Comparison of ENCODE assay signal across 16 cellular contexts in genomic region chr1:100246738-100247137, GRCh38.
"Had no signal": no experiment of that assay in that cellular context is flagged by ENCODE, and none has a peak within 500 bp of the region (broad histone marks: within the 10 kb centered on the region; RNA-seq: fewer than 3 reads in every experiment).

No MANE protein-coding gene starts in this region.

- ATAC-seq: esophagus mucosa, sciatic nerve had no signal

- H3K27ac ChIP-seq: brain microvascular endothelial cell, prostate gland, WERI-Rb-1 had no signal

- H3K36me3 Mint-ChIP-seq: mesothelial cell of epicardium had no signal

- H3K36me3 ChIP-seq: brain microvascular endothelial cell, prostate gland, WERI-Rb-1 had no signal

- H3K27ac Mint-ChIP-seq: activated T-helper 1 cell treated with anti-CD3 and anti-CD28 coated beads, Interleukin-12 subunit alpha, Interleukin-12 subunit beta, Interleukin-2, Interleukin-4 antibody, amounts not matched to agents 30 ng/mL and 10 ng/mL and 1 ng/mL, durations not matched to agents 14 hours and 24 hours and 36 hours; dendritic cell treated with granulocyte-macrophage colony-stimulating factor and Interleukin-4, amounts not matched to agents 40 ng/mL and 50 ng/mL, for 4 days; mesothelial cell of epicardium had no signal

- H3K4me3 Mint-ChIP-seq: dendritic cell treated with granulocyte-macrophage colony-stimulating factor and Interleukin-4, amounts not matched to agents 40 ng/mL and 50 ng/mL, for 4 days; mesothelial cell of epicardium had no signal

- H3K9me3 Mint-ChIP-seq: activated T-helper 1 cell treated with anti-CD3 and anti-CD28 coated beads, Interleukin-12 subunit alpha, Interleukin-12 subunit beta, Interleukin-2, Interleukin-4 antibody, amounts not matched to agents 30 ng/mL and 10 ng/mL and 1 ng/mL, durations not matched to agents 14 hours and 24 hours and 36 hours; dendritic cell treated with granulocyte-macrophage colony-stimulating factor and Interleukin-4, amounts not matched to agents 40 ng/mL and 50 ng/mL, for 4 days; mesothelial cell of epicardium had no signal

- H3K27me3 ChIP-seq: brain microvascular endothelial cell had no signal

- H3K4me3 ChIP-seq: prostate gland had no signal

- H3K27me3 Mint-ChIP-seq: dendritic cell treated with granulocyte-macrophage colony-stimulating factor and Interleukin-4, amounts not matched to agents 40 ng/mL and 50 ng/mL, for 4 days had no signal

- H3K4me1 ChIP-seq: prostate gland had no signal

- DNase-seq: activated CD4-positive, alpha-beta T cell treated with anti-CD3 and anti-CD28 coated beads for 4 hours; activated naive CD4-positive, alpha-beta T cell treated with Interleukin-2 at 50 U/mL for 16 hours; amygdala; brain microvascular endothelial cell; cerebellar nuclear complex; occipital lobe; stimulated activated naive CD4-positive, alpha-beta T cell; SW 1271; T1000; WERI-Rb-1 had no signal
